1 cellular context compared by ENCODE assay signal in the genomic region with DNA sequence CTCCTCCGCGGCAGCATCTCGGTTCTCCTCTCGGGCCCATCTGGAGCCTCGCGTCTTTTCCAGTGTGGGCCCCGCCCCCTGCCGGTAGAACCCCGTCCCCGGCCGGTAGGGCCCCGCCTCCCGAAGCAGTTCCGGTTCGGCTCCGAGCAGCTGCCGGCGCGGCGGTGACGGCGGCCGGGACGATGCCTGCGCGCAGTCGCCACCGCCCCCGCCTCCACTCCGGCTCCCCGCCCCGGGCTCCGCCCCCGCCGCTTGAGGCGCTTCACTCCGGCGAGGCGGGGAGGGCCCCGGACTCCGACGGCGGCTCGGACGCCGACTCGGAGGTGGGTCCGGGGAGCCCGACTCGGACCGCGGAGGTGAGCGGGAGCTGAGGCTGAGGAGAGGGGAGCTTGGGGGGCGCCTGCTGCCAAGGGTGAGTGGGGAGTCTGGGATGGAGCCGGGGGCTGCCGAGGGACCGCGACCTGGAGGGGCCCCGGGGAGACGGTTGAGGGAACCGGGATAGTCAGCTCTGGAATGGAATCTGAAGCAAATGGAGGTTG.
TF ChIP-seq lines count a peak whose summit lies in the region.

A gene (plus strand): TSS at position 290 of the 539 bp plus-strand sequence. CDS start 38,873 bp downstream, outside the sequence.

TF ChIP-seq in IMR-90, 13 proteins besides CTCF, POLR2A, EP300 and RAD21:
- TF ChIP-seq SMC3 (IDR thresholded peaks at IDR 0.05; ENCODE audit: low read depth, low read length) (peak; percentile 12; the same call in 1 of the 2 replicates), CEBPB (IDR thresholded peaks at IDR 0.05; ENCODE audit: low read depth, low read length) (no peak), MAZ (IDR thresholded peaks at IDR 0.05; ENCODE audit: borderline replicate concordance, low read depth, low read length) (peak; percentile 88; the same call in 1 of the 2 replicates)
